10 cellular contexts compared by ENCODE assay signal in genomic region chr1:230866171-230866811, GRCh38. TPM values are rescaled to one million over a fixed set of nuclear protein-coding genes. Genes with fewer than 3 reads are reported as not detected.
DNase-seq lines count a peak whose midpoint lies in the region; ATAC-seq and TF ChIP-seq lines count a peak whose summit lies in the region.
"Had no signal": no experiment of that assay in that cellular context is flagged by ENCODE, and none has a peak within 500 bp of the region (broad histone marks: within the 10 kb centered on the region; RNA-seq: fewer than 3 reads in every experiment).

No MANE protein-coding gene starts in this region.

- no peaks in the 10 kb centered on the region for H3K9me2 ChIP-seq in PC-3 (replicated peaks; ENCODE audit: low read length)

- H3K9me3 ChIP-seq in PC-3 (ENCODE audit: low read length) (no peaks in the 10 kb centered on the region), fibroblast of lung (ENCODE audit: control insufficient read depth, insufficient read depth, low read depth, low read length) (no peaks in the 10 kb centered on the region), neural progenitor cell (ENCODE audit: low read depth) (no peaks in the 10 kb centered on the region)

- H3K27ac Mint-ChIP-seq in neural progenitor cell: no peak overlapping the region

- TF ChIP-seq CTCF in AG04449 (IDR thresholded peaks at IDR 0.05; ENCODE audit: insufficient read depth, low read length, missing control alignments) (no peak), PC-3 (conservative IDR thresholded peaks at IDR 0.05; ENCODE audit: low read depth, low read length) (no peak), fibroblast of lung (conservative IDR thresholded peaks at IDR 0.05 in 1 of 2, IDR thresholded peaks at IDR 0.05 in 1 of 2; ENCODE audit: low read depth in 1 of 2, low read length in 2 of 2) (no peak), neural progenitor cell (IDR thresholded peaks at IDR 0.05) (no peak)

- POLR2A ChIA-PET in AG04449 (lab: Yijun Ruan, JAX) (interaction anchor here (0.5 to 3.8 kb wide), 6 partner anchors 9 to 34 kb away, joined by 3 to 24 read pairs (median 4); no protein-coding TSS in a partner anchor), PC-3 (lab: Charles Lee; ENCODE audit: unreplicated experiment) (no interaction called here)

- H3K27ac ChIP-seq in PC-3 (ENCODE audit: low read length): no peak overlapping the region
- peak overlapping the region; percentile 78 for H3K27ac ChIP-seq in fibroblast of lung (ENCODE audit: insufficient read depth, low read length)
- no peak overlapping the region for H3K27ac ChIP-seq in neural progenitor cell

- H3K9me3 Mint-ChIP-seq in neural progenitor cell: peaks cover 2% of the 10 kb centered on the region

- H4K20me1 ChIP-seq in PC-3 (ENCODE audit: low read length) (no peaks in the 10 kb centered on the region), fibroblast of lung (ENCODE audit: control insufficient read depth, extremely low read depth, insufficient read depth, low read length) (no peaks in the 10 kb centered on the region), neural progenitor cell (ENCODE audit: low read depth) (peaks cover 27% of the 10 kb centered on the region)

- no peak overlapping the region for H2AFZ ChIP-seq in PC-3 (ENCODE audit: low read length)
- H2AFZ ChIP-seq in fibroblast of lung (ENCODE audit: low read length): no peak overlapping the region
- H2AFZ ChIP-seq in neural progenitor cell (replicated peaks): no peak overlapping the region

- peaks cover 50% of the 10 kb centered on the region for H3K4me1 Mint-ChIP-seq in neural progenitor cell

- H3K4me3 Mint-ChIP-seq in neural progenitor cell: peak overlapping the region; percentile 96

- H3K36me3 Mint-ChIP-seq in neural progenitor cell: peaks cover 17% of the 10 kb centered on the region

- H3K9ac ChIP-seq in PC-3 (ENCODE audit: low read length) (no peak overlapping the region), fibroblast of lung (ENCODE audit: insufficient read depth, low read length) (peak overlapping the region; percentile 87), neural progenitor cell (no peak overlapping the region)

- intact Hi-C loops in PC-3 (cut with micrococcal nuclease): loop anchor here (2.0 kb wide), 2 partner anchors 51 to 113 kb away; partner anchors contain the start of genes ARV1 and TTC13

- DNase-seq in AG04449 (ENCODE audit: low read depth, low spot score) (no peak), PC-3 (no peak), fibroblast of lung (ENCODE audit: low read depth in 2 of 2) (peak in 1 of 2 donors; percentile 76), neural progenitor cell (ENCODE audit: low spot score) (no peak), NCI-H748 treated with DMSO at 0.1 percent for 48 hours (lab: John Stamatoyannopoulos, UW) (no peak), NCI-H82 treated with DMSO at 0.1 percent for 48 hours (lab: John Stamatoyannopoulos, UW; ENCODE audit: unreplicated experiment) (no peak), CD1c-positive myeloid dendritic cell (ENCODE audit: extremely low spot score) (no peak)
- no peak for DNase-seq in activated CD4-positive, alpha-beta T cell treated with anti-CD3 and anti-CD28 coated beads for 1 hour
- DNase-seq: foreskin melanocyte, NCI-H1105 treated with DMSO at 0.1 percent for 48 hours had no signal

- H3K36me3 ChIP-seq in PC-3 (ENCODE audit: low read depth, low read length): no peaks in the 10 kb centered on the region
- H3K36me3 ChIP-seq in fibroblast of lung (ENCODE audit: control insufficient read depth, insufficient read depth, low read length): peaks cover 7% of the 10 kb centered on the region
- H3K36me3 ChIP-seq in neural progenitor cell: no peaks in the 10 kb centered on the region

- peaks cover 3% of the 10 kb centered on the region for H3K27me3 Mint-ChIP-seq in neural progenitor cell (ENCODE audit: insufficient read depth, low read depth)

- H3K4me2 ChIP-seq in PC-3 (ENCODE audit: low read length) (peak overlapping the region; percentile 94), fibroblast of lung (ENCODE audit: extremely low read depth, insufficient read depth, low read length) (peak overlapping the region; percentile 93), neural progenitor cell (peak overlapping the region; percentile 98)

- H3F3A ChIP-seq in PC-3 (ENCODE audit: low read length, unreplicated experiment): no peaks in the 10 kb centered on the region
- H3F3A ChIP-seq in neural progenitor cell (ENCODE audit: low read depth): peaks cover 10% of the 10 kb centered on the region

- H3K4me3 ChIP-seq in AG04449 (ENCODE audit: low read depth, low read length): peak overlapping the region; percentile 84
- peak overlapping the region; percentile 98 for H3K4me3 ChIP-seq in PC-3 (ENCODE audit: low read length)
- H3K4me3 ChIP-seq in fibroblast of lung (replicated peaks in 1 of 4; ENCODE audit: control extremely low read depth in 1 of 4, insufficient read depth in 1 of 4, low read depth in 3 of 4, low read length in 4 of 4): peak overlapping the region; percentile 81 to 90 (median 86)
- H3K4me3 ChIP-seq in neural progenitor cell: peak overlapping the region; percentile 83

- H3K79me2 ChIP-seq in PC-3 (ENCODE audit: low read length): peaks cover 62% of the 10 kb centered on the region
- peaks cover 57% of the 10 kb centered on the region for H3K79me2 ChIP-seq in fibroblast of lung (ENCODE audit: control insufficient read depth, insufficient read depth, low read length)
- H3K79me2 ChIP-seq in neural progenitor cell (ENCODE audit: low read depth): peaks cover 68% of the 10 kb centered on the region

- H3K27me3 ChIP-seq in PC-3 (ENCODE audit: low read length) (no peaks in the 10 kb centered on the region), fibroblast of lung (ENCODE audit: control insufficient read depth, insufficient read depth, low read length) (no peaks in the 10 kb centered on the region), neural progenitor cell (no peaks in the 10 kb centered on the region)

- no peak for ATAC-seq in PC-3

- BruUV-seq in PC-3 (replicated peaks; lab: Mats Ljungman, UMichigan): no TSS peak

- peaks cover 41% of the 10 kb centered on the region for H3K4me1 ChIP-seq in PC-3 (ENCODE audit: insufficient read depth, low read length)
- peaks cover 30% of the 10 kb centered on the region for H3K4me1 ChIP-seq in fibroblast of lung (ENCODE audit: control insufficient read depth, extremely low read depth, insufficient read depth, low read length)
- peaks cover 40% of the 10 kb centered on the region for H3K4me1 ChIP-seq in neural progenitor cell

- CTCF ChIA-PET in AG04449 (lab: Yijun Ruan, JAX) (interaction anchor here (0.9 to 3.1 kb wide), 7 partner anchors 8 to 345 kb away, joined by 3 to 16 read pairs (median 4); partner anchors contain the start of genes ARV1 and TTC13), PC-3 (lab: Charles Lee) (no interaction called here)

RNA-seq across cellular contexts. Expression of gene C1orf198, which starts 2.0 kb away (rescaled TPM):
- total RNA-seq in PC-3 (2014; rRNA removed): 24.5 and 24.8 TPM in 2 replicates
- total RNA-seq in fibroblast of lung: 39.5 and 57.8 TPM in 2 replicates
- polyA plus RNA-seq in fibroblast of lung: 90.1 and 215 TPM in 2 replicates
- 52.7 and 112 TPM in 2 replicates for polyA plus RNA-seq in fibroblast of lung (2012)
- 66.4 and 162 TPM in 2 replicates for polyA minus RNA-seq in fibroblast of lung (ENCODE audit: low replicate concordance)
- total RNA-seq in neural progenitor cell (ENCODE audit: low replicate concordance): 48.5 and 66.7 TPM in 2 replicates
